7 cellular contexts compared by ENCODE assay signal in genomic region chr1:28448094-28448611, GRCh38. TPM values are rescaled to one million over a fixed set of nuclear protein-coding genes. Genes with fewer than 3 reads are reported as not detected.
DNase-seq lines count a peak whose midpoint lies in the region; ATAC-seq and TF ChIP-seq lines count a peak whose summit lies in the region.
"Not testable (repeated sequence)": the region's sequence is repeated elsewhere in the genome, so short reads cannot be mapped to it uniquely, and the experiment has no call there.

No MANE protein-coding gene starts in this region.

- BruUV-seq in MCF 10A (replicated peaks; lab: Mats Ljungman, UMichigan), result not testable (repeated sequence)

- H3K4me3 ChIP-seq in left ventricle myocardium inferior; naive thymus-derived CD4-positive, alpha-beta T cell (ENCODE audit: low read length); gastrocnemius medialis: not testable (repeated sequence)

- H3K27me3 Mint-ChIP-seq in T-helper 2 cell treated with Interferon-gamma antibody and Interleukin-4, amounts not matched to agents 5 μg/mL and 100 μg/mL, for 36 hours (ENCODE audit: low read depth); activated T-helper 17 cell treated with anti-CD3 and anti-CD28 coated beads, Interleukin-2, amount 50 U/mL, for 72 hours; MCF 10A (ENCODE audit: insufficient read depth, unreplicated experiment); naive thymus-derived CD4-positive, alpha-beta T cell: not testable (repeated sequence)

- TF ChIP-seq POLR2A in gastrocnemius medialis (IDR thresholded peaks at IDR 0.05), result not testable (repeated sequence)

- intact Hi-C loops in MCF 10A (cut with micrococcal nuclease); left ventricle myocardium inferior (cut with micrococcal nuclease); naive thymus-derived CD4-positive, alpha-beta T cell (cut with micrococcal nuclease); gastrocnemius medialis (cut with DNase I; ENCODE audit: low total_unique reads): not testable (repeated sequence)

- H3K36me3 Mint-ChIP-seq in T-helper 2 cell treated with Interferon-gamma antibody and Interleukin-4, amounts not matched to agents 5 μg/mL and 100 μg/mL, for 36 hours (ENCODE audit: low read depth); activated T-helper 17 cell treated with anti-CD3 and anti-CD28 coated beads, Interleukin-2, amount 50 U/mL, for 72 hours (ENCODE audit: low read depth); MCF 10A (ENCODE audit: insufficient read depth, unreplicated experiment): not testable (repeated sequence)
- peaks cover 5 to 17% (median 12%) of the 10 kb centered on the region in 5 donors for H3K36me3 Mint-ChIP-seq in naive thymus-derived CD4-positive, alpha-beta T cell

- DNase-seq in HEK293T (ENCODE audit: extremely low spot score); T-helper 2 cell treated with Interferon-gamma antibody and Interleukin-4, amounts not matched to agents 5 μg/mL and 100 μg/mL, for 36 hours (ENCODE audit: low spot score); MCF 10A (ENCODE audit: unreplicated experiment); left ventricle myocardium inferior; naive thymus-derived CD4-positive, alpha-beta T cell; gastrocnemius medialis: not testable (repeated sequence)

- H3K4me1 ChIP-seq in left ventricle myocardium inferior, result peaks cover 10% of the 10 kb centered on the region
- H3K4me1 ChIP-seq in naive thymus-derived CD4-positive, alpha-beta T cell (ENCODE audit: control insufficient read depth in 2 of 2, insufficient read depth in 2 of 2, low read length in 2 of 2); gastrocnemius medialis: not testable (repeated sequence)

- POLR2A ChIA-PET in HEK293T (lab: Yijun Ruan, JAX); naive thymus-derived CD4-positive, alpha-beta T cell (lab: Charles Lee): not testable (repeated sequence)
- POLR2A ChIA-PET in MCF 10A (lab: Yijun Ruan, JAX), result interaction anchor here (0.6 to 6.2 kb wide), 5 partner anchors 9 to 60 kb away, joined by 3 to 58 read pairs (median 3); no protein-coding TSS in a partner anchor

- not testable (repeated sequence) for ATAC-seq in activated T-helper 17 cell treated with anti-CD3 and anti-CD28 coated beads, Interleukin-2, amount 50 U/mL, for 72 hours (replicated peaks); naive thymus-derived CD4-positive, alpha-beta T cell; gastrocnemius medialis

- not testable (repeated sequence) for H3K9me3 Mint-ChIP-seq in T-helper 2 cell treated with Interferon-gamma antibody and Interleukin-4, amounts not matched to agents 5 μg/mL and 100 μg/mL, for 36 hours; activated T-helper 17 cell treated with anti-CD3 and anti-CD28 coated beads, Interleukin-2, amount 50 U/mL, for 72 hours; MCF 10A (ENCODE audit: unreplicated experiment); naive thymus-derived CD4-positive, alpha-beta T cell

- not testable (repeated sequence) for TF ChIP-seq CTCF in MCF 10A (IDR thresholded peaks at IDR 0.05; ENCODE audit: unreplicated experiment); left ventricle myocardium inferior (IDR thresholded peaks at IDR 0.05; ENCODE audit: borderline replicate concordance); gastrocnemius medialis (IDR thresholded peaks at IDR 0.05 in 4 of 5, conservative IDR thresholded peaks at IDR 0.05 in 1 of 5)

- not testable (repeated sequence) for H3K4me3 Mint-ChIP-seq in T-helper 2 cell treated with Interferon-gamma antibody and Interleukin-4, amounts not matched to agents 5 μg/mL and 100 μg/mL, for 36 hours; activated T-helper 17 cell treated with anti-CD3 and anti-CD28 coated beads, Interleukin-2, amount 50 U/mL, for 72 hours; MCF 10A (ENCODE audit: unreplicated experiment)
- H3K4me3 Mint-ChIP-seq in naive thymus-derived CD4-positive, alpha-beta T cell, result peak overlapping the region in 2 of 10 donors; percentile 20 to 29

- not testable (repeated sequence) for H3K36me3 ChIP-seq in left ventricle myocardium inferior; naive thymus-derived CD4-positive, alpha-beta T cell (ENCODE audit: control insufficient read depth in 2 of 3, insufficient read depth in 3 of 3, low read length in 3 of 3); gastrocnemius medialis

- H3K27me3 ChIP-seq in left ventricle myocardium inferior (ENCODE audit: low read depth); naive thymus-derived CD4-positive, alpha-beta T cell (ENCODE audit: control insufficient read depth in 2 of 2, insufficient read depth in 2 of 2, low read length in 2 of 2); gastrocnemius medialis: not testable (repeated sequence)

- H3K27ac ChIP-seq in left ventricle myocardium inferior (replicated peaks), result peak overlapping the region; percentile 36
- not testable (repeated sequence) for H3K27ac ChIP-seq in naive thymus-derived CD4-positive, alpha-beta T cell (ENCODE audit: low read depth, low read length)
- peak overlapping the region in 3 of 4 donors; percentile 12 to 19 (median 13) for H3K27ac ChIP-seq in gastrocnemius medialis

- H3K27ac Mint-ChIP-seq in T-helper 2 cell treated with Interferon-gamma antibody and Interleukin-4, amounts not matched to agents 5 μg/mL and 100 μg/mL, for 36 hours, result peak overlapping the region; percentile 81
- H3K27ac Mint-ChIP-seq in activated T-helper 17 cell treated with anti-CD3 and anti-CD28 coated beads, Interleukin-2, amount 50 U/mL, for 72 hours, result peak overlapping the region; percentile 54
- H3K27ac Mint-ChIP-seq in MCF 10A (ENCODE audit: low read depth, unreplicated experiment), result peak overlapping the region; percentile 79
- H3K27ac Mint-ChIP-seq in naive thymus-derived CD4-positive, alpha-beta T cell, result peak overlapping the region in 5 of 9 donors; percentile 31 to 79 (median 73)

- peaks cover 32% of the 10 kb centered on the region for H3K4me1 Mint-ChIP-seq in T-helper 2 cell treated with Interferon-gamma antibody and Interleukin-4, amounts not matched to agents 5 μg/mL and 100 μg/mL, for 36 hours (ENCODE audit: low read depth)
- peaks cover 12% of the 10 kb centered on the region for H3K4me1 Mint-ChIP-seq in activated T-helper 17 cell treated with anti-CD3 and anti-CD28 coated beads, Interleukin-2, amount 50 U/mL, for 72 hours
- H3K4me1 Mint-ChIP-seq in MCF 10A (ENCODE audit: insufficient read depth, unreplicated experiment), result peaks cover 11% of the 10 kb centered on the region
- peaks cover 11 to 41% (median 23%) of the 10 kb centered on the region in 7 donors for H3K4me1 Mint-ChIP-seq in naive thymus-derived CD4-positive, alpha-beta T cell

- H3K9me3 ChIP-seq in left ventricle myocardium inferior (replicated peaks); naive thymus-derived CD4-positive, alpha-beta T cell (ENCODE audit: control insufficient read depth in 2 of 3, low read length in 3 of 3); gastrocnemius medialis: not testable (repeated sequence)

- in situ Hi-C loops in gastrocnemius medialis (cut with MboI; ENCODE audit: low sequenced_read_pairs in 4 of 4), result not testable (repeated sequence)

- CTCF ChIA-PET in HEK293T (lab: Yijun Ruan, JAX); MCF 10A (lab: Yijun Ruan, JAX); naive thymus-derived CD4-positive, alpha-beta T cell (lab: Charles Lee): not testable (repeated sequence)

TF ChIP-seq in HEK293T, 16 proteins besides CTCF, POLR2A, EP300 and RAD21:
- peak; percentile 39; the same call in 1 of the 2 replicates for TF ChIP-seq ZNF384 (IDR thresholded peaks at IDR 0.05)
TF ChIP-seq in HEK293T: peak in this region for 1; not testable (repeated sequence) for 15.

RNA-seq across cellular contexts. Expression of gene RCC1, which starts 57.7 kb away (rescaled TPM):
- total RNA-seq in activated T-helper 17 cell treated with anti-CD3 and anti-CD28 coated beads, Interleukin-2, amount 50 U/mL, for 72 hours, result 100 to 1,000 TPM in 1 of 2 donors, 10 to 100 TPM in 1; 58.6 to 116 TPM
- total RNA-seq in MCF 10A (2022), result 30.3 and 42.4 TPM in 2 replicates
- 6.3 TPM for total RNA-seq in left ventricle myocardium inferior
- total RNA-seq in naive thymus-derived CD4-positive, alpha-beta T cell, result 10 to 100 TPM in 4 of 5 experiments, 1 to 10 TPM in 1; 9.8 to 60.7 (median 19.7) TPM
- polyA plus RNA-seq in naive thymus-derived CD4-positive, alpha-beta T cell, result 10 to 100 TPM in 1 of 2 donors, 1 to 10 TPM in 1; 10.0 to 10.6 TPM
- 10 to 100 TPM in 2 of 4 donors, 1 to 10 TPM in 2; 6.1 to 24.5 (median 13.7) TPM for total RNA-seq in gastrocnemius medialis
